Comparison of ENCODE assay signal across 5 cellular contexts in genomic region chr2:146709004-146709403, GRCh38.
"Had no signal": no experiment of that assay in that cellular context is flagged by ENCODE, and none has a peak within 500 bp of the region (broad histone marks: within the 10 kb centered on the region; RNA-seq: fewer than 3 reads in every experiment).

No MANE protein-coding gene starts in this region.

- DNase-seq: IMR-90, KBM-7, KG1 had no signal

- ATAC-seq: HepG2, K562 had no signal

- H3K4me3 ChIP-seq: K562 had no signal
